17 cellular contexts compared by ENCODE assay signal in the genomic region with DNA sequence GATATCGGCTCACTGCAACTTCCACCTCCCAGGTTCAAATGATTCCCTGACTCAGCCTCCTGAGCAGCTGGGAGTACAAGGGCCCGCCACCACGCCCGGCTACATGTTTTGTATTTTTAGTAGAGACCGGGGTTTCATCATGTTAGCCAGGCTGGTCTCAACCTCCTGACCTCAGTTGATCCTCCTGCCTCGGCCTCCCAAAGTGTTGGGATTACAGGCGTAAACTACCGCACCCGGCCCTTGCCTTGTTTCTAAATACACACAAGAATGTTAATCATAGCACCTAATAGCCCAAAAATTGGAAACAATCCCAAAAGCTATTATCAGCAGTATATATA. TPM values are rescaled to one million over a fixed set of nuclear protein-coding genes. Genes with fewer than 3 reads are reported as not detected.
DNase-seq lines count a peak whose midpoint lies in the region; ATAC-seq, FAIRE-seq and TF ChIP-seq lines count a peak whose summit lies in the region.
"Had no signal": no experiment of that assay in that cellular context is flagged by ENCODE, and none has a peak within 500 bp of the region (broad histone marks: within the 10 kb centered on the region; RNA-seq: fewer than 3 reads in every experiment).

No MANE protein-coding gene starts in this region.

- H3K4me3 Mint-ChIP-seq in MCF 10A (ENCODE audit: unreplicated experiment) (peak overlapping the region; percentile 95), astrocyte (ENCODE audit: unreplicated experiment) (peak overlapping the region; percentile 67)

- H3K9ac ChIP-seq in mammary epithelial cell (ENCODE audit: insufficient read depth, low read length) (no peak overlapping the region), astrocyte (ENCODE audit: low read length) (no peak overlapping the region)
- H3K9ac ChIP-seq: parathyroid adenoma had no signal

- TF ChIP-seq CTCF in MCF 10A (IDR thresholded peaks at IDR 0.05; ENCODE audit: unreplicated experiment) (no peak), mammary epithelial cell (conservative IDR thresholded peaks at IDR 0.05 in 1 of 2, IDR thresholded peaks at IDR 0.05 in 1 of 2; ENCODE audit: extremely low read depth in 1 of 2, insufficient read depth in 1 of 2, low read depth in 1 of 2, low read length in 2 of 2) (no peak), astrocyte (IDR thresholded peaks at IDR 0.05; ENCODE audit: insufficient read depth, low read depth, low read length) (no peak)

- H3K4me3 ChIP-seq in mammary epithelial cell (replicated peaks in 1 of 3; ENCODE audit: insufficient read depth in 1 of 3, low read depth in 2 of 3, low read length in 3 of 3), result no peak overlapping the region
- no peak overlapping the region for H3K4me3 ChIP-seq in astrocyte (ENCODE audit: insufficient read depth, low read depth, low read length)
- H3K4me3 ChIP-seq: lung had no signal

- H3K79me2 ChIP-seq in mammary epithelial cell (ENCODE audit: insufficient read depth, low read length), result peaks cover 4% of the 10 kb centered on the region
- peaks cover 7% of the 10 kb centered on the region for H3K79me2 ChIP-seq in astrocyte (ENCODE audit: insufficient read depth, low read length)
- H3K79me2 ChIP-seq: parathyroid adenoma had no signal

- in situ Hi-C loops in mammary epithelial cell (cut with MboI; ENCODE audit: low sequenced_read_pairs in 2 of 2), result no loop called here

- no peak for FAIRE-seq in astrocyte (lab: Jason Lieb, UNC)
- FAIRE-seq: colon, endometrium, islet of Langerhans, urothelium cell line had no signal

- H3K27ac Mint-ChIP-seq in MCF 10A (ENCODE audit: low read depth, unreplicated experiment) (peak overlapping the region; percentile 96), astrocyte (ENCODE audit: unreplicated experiment) (no peak overlapping the region)

- H3K9me3 Mint-ChIP-seq in MCF 10A (ENCODE audit: unreplicated experiment) (no peaks in the 10 kb centered on the region), astrocyte (ENCODE audit: unreplicated experiment) (no peaks in the 10 kb centered on the region)

- H3K4me2 ChIP-seq in mammary epithelial cell (ENCODE audit: insufficient read depth, low read depth, low read length) (no peak overlapping the region), astrocyte (ENCODE audit: low read length) (no peak overlapping the region)

- 100% methylated on average over 9 of the region's 9 CpGs for WGBS in mammary epithelial cell (ENCODE audit: low coverage, missing lambda C conversion rate)

- no peaks in the 10 kb centered on the region for H3K27me3 Mint-ChIP-seq in MCF 10A (ENCODE audit: insufficient read depth, unreplicated experiment)
- H3K27me3 Mint-ChIP-seq in astrocyte (ENCODE audit: low read depth, unreplicated experiment), result no peaks in the 10 kb centered on the region

- ATAC-seq in HG03571 (IDR thresholded peaks at IDR 0.05; ENCODE audit: unreplicated experiment), result no peak

- BruUV-seq in MCF 10A (replicated peaks; lab: Mats Ljungman, UMichigan) (no TSS peak), mammary epithelial cell (replicated peaks; lab: Mats Ljungman, UMichigan) (no TSS peak)

- intact Hi-C loops in MCF 10A (cut with micrococcal nuclease) (no loop called here), mammary epithelial cell (cut with micrococcal nuclease) (no loop called here)

- CTCF ChIA-PET in MCF 10A (lab: Yijun Ruan, JAX), result interaction anchor here (0.7 to 1.5 kb wide), 6 partner anchors 8 to 415 kb away, joined by 3 to 6 read pairs (median 3); no protein-coding TSS in a partner anchor
- CTCF ChIA-PET in mammary epithelial cell (lab: Charles Lee; ENCODE audit: low non-redundant PET), result no interaction called here

- no peaks in the 10 kb centered on the region for H3K4me1 Mint-ChIP-seq in MCF 10A (ENCODE audit: insufficient read depth, unreplicated experiment)
- H3K4me1 Mint-ChIP-seq in astrocyte (ENCODE audit: low read depth, unreplicated experiment), result peaks cover 3% of the 10 kb centered on the region

- no peaks in the 10 kb centered on the region for H3K27me3 ChIP-seq in mammary epithelial cell (ENCODE audit: insufficient read depth, low read length)
- no peaks in the 10 kb centered on the region for H3K27me3 ChIP-seq in astrocyte (ENCODE audit: insufficient read depth, low read length)

- dilution Hi-C loops in mammary epithelial cell (cut with HindIII; ENCODE audit: low sequenced_read_pairs), result no loop called here

- H3K9me3 ChIP-seq in mammary epithelial cell (replicated peaks; ENCODE audit: insufficient read depth, low read length) (no peaks in the 10 kb centered on the region), astrocyte (ENCODE audit: insufficient read depth, low read depth, low read length) (no peaks in the 10 kb centered on the region)

- peaks cover 9% of the 10 kb centered on the region for H3K36me3 Mint-ChIP-seq in MCF 10A (ENCODE audit: insufficient read depth, unreplicated experiment)
- H3K36me3 Mint-ChIP-seq in astrocyte (ENCODE audit: low read depth, unreplicated experiment), result peaks cover 8% of the 10 kb centered on the region

- H3K36me3 ChIP-seq in mammary epithelial cell (ENCODE audit: insufficient read depth, low read length) (peaks cover 6% of the 10 kb centered on the region), astrocyte (ENCODE audit: insufficient read depth, low read length) (no peaks in the 10 kb centered on the region)

- no peak overlapping the region for H3K27ac ChIP-seq in mammary epithelial cell (ENCODE audit: insufficient read depth, low read depth, low read length)
- no peak overlapping the region for H3K27ac ChIP-seq in astrocyte (ENCODE audit: low read depth, low read length)

- POLR2A ChIA-PET in MCF 10A (lab: Yijun Ruan, JAX), result interaction anchor here (1.0 to 1.4 kb wide), 5 partner anchors 13 to 69 kb away, joined by 3 to 9 read pairs (median 4); no protein-coding TSS in a partner anchor

- DNase-seq in MCF 10A (ENCODE audit: unreplicated experiment) (no peak), mammary epithelial cell (no peak), NCI-H69 (lab: John Stamatoyannopoulos, UW) (peak; percentile 9), astrocyte (ENCODE audit: low read depth) (no peak), NOMO-1 treated with DMSO at 0.1 percent for 48 hours (lab: John Stamatoyannopoulos, UW; ENCODE audit: unreplicated experiment) (no peak), NCI-H2107 (lab: John Stamatoyannopoulos, UW) (no peak)
- DNase-seq in activated CD4-positive, CD25-positive, alpha-beta regulatory T cell treated with anti-CD3 and anti-CD28 coated beads, Interleukin-2, amount 50 U/mL, for 72 hours, result no peak
- DNase-seq: activated naive CD4-positive, alpha-beta T cell; NCI-H1436 treated with DMSO at 0.1 percent for 48 hours; stimulated activated CD4-positive, alpha-beta T cell treated with anti-CD3 and anti-CD28 coated beads, Interleukin-2, amount 100 ng/mL, for 24 hours had no signal

- H2AFZ ChIP-seq in mammary epithelial cell (ENCODE audit: low read depth, low read length), result no peak overlapping the region
- no peak overlapping the region for H2AFZ ChIP-seq in astrocyte (ENCODE audit: low read depth, low read length)

- H3K4me1 ChIP-seq in mammary epithelial cell (ENCODE audit: insufficient read depth, low read length) (no peaks in the 10 kb centered on the region), astrocyte (ENCODE audit: insufficient read depth, low read length) (no peaks in the 10 kb centered on the region)
- H3K4me1 ChIP-seq: parathyroid adenoma had no signal

- no peaks in the 10 kb centered on the region for H4K20me1 ChIP-seq in mammary epithelial cell (ENCODE audit: insufficient read depth, low read length)
- H4K20me1 ChIP-seq in astrocyte (ENCODE audit: insufficient read depth, low read length), result no peaks in the 10 kb centered on the region

RNA-seq across cellular contexts. Expression of gene MSTO1, which starts 1.2 kb away (rescaled TPM):
- total RNA-seq in MCF 10A (2022), result 130 and 140 TPM in 2 replicates
- 10 to 100 TPM; 21.5 to 64.7 TPM for total RNA-seq in mammary epithelial cell
- 29.2 TPM for polyA plus RNA-seq in mammary epithelial cell
- 84.5 TPM for polyA minus RNA-seq in mammary epithelial cell
- 41.5 and 45.1 TPM in 2 replicates for total RNA-seq in astrocyte

RNA-seq across cellular contexts. Expression of gene ASH1L, which starts 46.3 kb away (rescaled TPM):
- total RNA-seq in MCF 10A (2022) (59.1 and 66.8 TPM in 2 replicates), mammary epithelial cell (10 to 100 TPM; 30.2 to 32.1 TPM), astrocyte (29.9 and 31.1 TPM in 2 replicates)
- polyA plus RNA-seq in mammary epithelial cell, result 12.9 TPM
- polyA minus RNA-seq in mammary epithelial cell, result 32.8 TPM
